ENCODE assay signal across 11 cellular contexts in genomic region chr2:40434638-40435296, GRCh38. TPM values are rescaled to one million over a fixed set of nuclear protein-coding genes. Genes with fewer than 3 reads are reported as not detected.
DNase-seq lines count a peak whose midpoint lies in the region; ATAC-seq and TF ChIP-seq lines count a peak whose summit lies in the region.
"Had no signal": no experiment of that assay in that cellular context is flagged by ENCODE, and none has a peak within 500 bp of the region (broad histone marks: within the 10 kb centered on the region; RNA-seq: fewer than 3 reads in every experiment).

No MANE protein-coding gene starts in this region.

- peak; percentile 70 for DNase-seq in AG08396 (ENCODE audit: low spot score)
- peak; percentile 94 for DNase-seq in MG63
- DNase-seq in epidermal melanocyte (ENCODE audit: insufficient read length, low spot score) = peak; percentile 26
- DNase-seq in CD14-positive monocyte (ENCODE audit: low spot score) = no peak
- DNase-seq in retina = no peak
- no peak for DNase-seq in stimulated activated CD4-positive, alpha-beta T cell treated with anti-CD3 and anti-CD28 coated beads, Interleukin-15, amount 100 ng/mL, for 24 hours
- DNase-seq: NCI-H187 treated with DMSO at 0.1 percent for 48 hours; stimulated activated CD4-positive, alpha-beta T cell treated with anti-CD3 and anti-CD28 coated beads, Interleukin-4, amount 100 ng/mL, for 24 hours had no signal

- intact Hi-C loops in CD14-positive monocyte (cut with micrococcal nuclease) = loop anchor here in 1 of 2 donors (5.0 kb wide), 1 partner anchor 37 kb away; no protein-coding TSS in a partner anchor

- peak overlapping the region; percentile 64 for H3K27ac ChIP-seq in muscle layer of colon (ENCODE audit: low read depth, low read length)
- H3K27ac ChIP-seq: VCaP had no signal

- H3K9ac ChIP-seq in muscle layer of colon (ENCODE audit: low read length) = no peak overlapping the region

- H3K36me3 ChIP-seq in MG63 = no peaks in the 10 kb centered on the region
- peaks cover 2% of the 10 kb centered on the region for H3K36me3 ChIP-seq in muscle layer of colon (ENCODE audit: insufficient read depth, low read length)

- H3K9me3 ChIP-seq in MG63 (no peaks in the 10 kb centered on the region), muscle layer of colon (ENCODE audit: low read length) (no peaks in the 10 kb centered on the region)

- H3K27ac Mint-ChIP-seq in CD14-positive monocyte = peak overlapping the region in 2 of 7 donors; percentile 6 to 66

- H3K4me3 ChIP-seq in MG63 (no peak overlapping the region), muscle layer of colon (ENCODE audit: low read depth in 1 of 2, low read length in 2 of 2) (no peak overlapping the region)

- H3K27me3 ChIP-seq in MG63 (no peaks in the 10 kb centered on the region), muscle layer of colon (ENCODE audit: control insufficient read depth in 1 of 2, insufficient read depth in 2 of 2, low read length in 2 of 2) (no peaks in the 10 kb centered on the region)

- peaks cover 0 to 2% (median 0%) of the 10 kb centered on the region in 7 donors for H3K9me3 Mint-ChIP-seq in CD14-positive monocyte

- no peak overlapping the region for H3K4me3 Mint-ChIP-seq in CD14-positive monocyte

- peaks cover 66% of the 10 kb centered on the region for H3K4me1 Mint-ChIP-seq in CD14-positive monocyte

- H3K36me3 Mint-ChIP-seq in CD14-positive monocyte = peaks cover 21 to 25% of the 10 kb centered on the region in 2 donors

- no peak for ATAC-seq in HG02852 (IDR thresholded peaks at IDR 0.05; ENCODE audit: unreplicated experiment)

- H3K27me3 Mint-ChIP-seq in CD14-positive monocyte (ENCODE audit: low read depth in 3 of 3) = no peaks in the 10 kb centered on the region

- TF ChIP-seq CTCF in CD14-positive monocyte (IDR thresholded peaks at IDR 0.05) = no peak

- peaks cover 84% of the 10 kb centered on the region for H3K4me1 ChIP-seq in muscle layer of colon (ENCODE audit: insufficient read depth, low read length)

RNA-seq across cellular contexts. Expression of gene SLC8A1, which starts 17.1 kb away (rescaled TPM):
- total RNA-seq in MG63 (2014; rRNA removed; shearing (Covaris generic); ENCODE audit: low replicate concordance) = 6.0 and 11.1 TPM in 2 replicates
- polyA plus RNA-seq in CD14-positive monocyte = 10 to 100 TPM; 16.9 to 18.2 TPM

Comparison
In these comparisons a context has a peak if more than half of its experiments do, and no peak if none do; other contexts are left out.
1. DNase-seq: peak in AG08396 (single experiment), MG63 (single experiment) and epidermal melanocyte (single experiment); none in CD14-positive monocyte (single experiment), retina (single experiment) and stimulated activated CD4-positive, alpha-beta T cell treated with anti-CD3 and anti-CD28 coated beads, Interleukin-15, amount 100 ng/mL, for 24 hours (single experiment).